ENCODE assay signal across 10 cellular contexts in genomic region chr6:32982084-32982701, GRCh38. TPM values are rescaled to one million over a fixed set of nuclear protein-coding genes. Genes with fewer than 3 reads are reported as not detected.
DNase-seq lines count a peak whose midpoint lies in the region; ATAC-seq, FAIRE-seq and TF ChIP-seq lines count a peak whose summit lies in the region.
"Had no signal": no experiment of that assay in that cellular context is flagged by ENCODE, and none has a peak within 500 bp of the region (broad histone marks: within the 10 kb centered on the region; RNA-seq: fewer than 3 reads in every experiment).

No MANE protein-coding gene starts in this region.

- peak; percentile 42 for DNase-seq in NCI-H1092 treated with DMSO at 0.1 percent for 48 hours (lab: John Stamatoyannopoulos, UW)
- DNase-seq in NCI-H1092 (lab: John Stamatoyannopoulos, UW) = no peak
- DNase-seq in NCI-H128 (lab: John Stamatoyannopoulos, UW; ENCODE audit: unreplicated experiment) = peak; percentile 24
- DNase-seq in neural crest cell (ENCODE audit: low read depth, low spot score) = no peak
- DNase-seq in putamen (ENCODE audit: low spot score) = no peak
- DNase-seq in hippocampal formation (lab: John Stamatoyannopoulos, UW) = no peak
- DNase-seq: thyroid gland had no signal

- no peak for ATAC-seq in GM18868 (IDR thresholded peaks at IDR 0.05; ENCODE audit: unreplicated experiment)

- H3K36me3 Mint-ChIP-seq in neural crest cell (ENCODE audit: low read depth) = peaks cover 28% of the 10 kb centered on the region

- peak overlapping the region; percentile 66 for H3K4me3 Mint-ChIP-seq in neural crest cell

- no peaks in the 10 kb centered on the region for H3K9me3 Mint-ChIP-seq in neural crest cell

- peaks cover 26% of the 10 kb centered on the region for H3K4me1 Mint-ChIP-seq in neural crest cell

- peaks cover 11% of the 10 kb centered on the region for H3K27me3 Mint-ChIP-seq in neural crest cell (ENCODE audit: low read depth)

- H3K27ac Mint-ChIP-seq in neural crest cell (ENCODE audit: unreplicated experiment) = no peak overlapping the region

- FAIRE-seq in TTC549 (lab: Jason Lieb, UNC) = peak; percentile 23

- TF ChIP-seq CTCF in neural crest cell (conservative IDR thresholded peaks at IDR 0.05) = no peak

RNA-seq across cellular contexts. Expression of gene BRD2, which starts 13.8 kb away (rescaled TPM):
- 312 and 329 TPM in 2 replicates for total RNA-seq in neural crest cell

RNA-seq across cellular contexts. Expression of gene HLA-DOA, which starts 27.2 kb away (rescaled TPM):
- total RNA-seq in neural crest cell = 1.7 and 2.8 TPM in 2 replicates
- total RNA-seq: HT1080 had no signal

RNA-seq across cellular contexts. Expression of gene HLA-DMA, which starts 29.3 kb away (rescaled TPM):
- total RNA-seq in neural crest cell = 0.89 and 1.7 TPM in 2 replicates

RNA-seq across cellular contexts. Expression of gene HLA-DMB, which starts 41.4 kb away (rescaled TPM):
- 0.59 and 0.63 TPM in 2 replicates for total RNA-seq in neural crest cell

Comparison
In these comparisons a context has a peak if more than half of its experiments do, and no peak if none do; other contexts are left out.
1. DNase-seq: peak in NCI-H1092 treated with DMSO at 0.1 percent for 48 hours (single experiment) and NCI-H128 (single experiment); none in NCI-H1092 (single experiment), neural crest cell (single experiment), putamen (single experiment) and hippocampal formation (0 of 2).